ENCODE assay signal across 14 cellular contexts in the genomic region with DNA sequence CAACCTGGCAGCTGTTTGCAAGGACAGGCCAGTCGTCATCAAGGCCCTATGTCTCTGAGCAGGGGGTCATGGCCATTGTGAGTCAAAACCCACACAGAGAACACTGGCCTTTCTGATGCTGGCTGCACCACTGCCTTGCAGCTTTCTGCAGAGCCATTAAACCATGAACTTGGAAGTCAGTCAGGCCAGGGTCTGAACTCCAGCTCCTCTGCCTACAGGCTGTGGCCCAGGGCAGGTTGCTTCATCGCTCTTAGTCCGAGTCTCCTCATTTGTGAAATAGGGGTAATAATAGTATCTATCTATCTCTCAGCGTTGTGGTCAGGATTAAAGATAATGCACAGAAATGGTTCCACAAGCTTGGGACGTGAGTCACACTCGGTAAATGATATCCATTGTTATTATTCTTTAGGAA. TPM values are rescaled to one million over a fixed set of nuclear protein-coding genes. Genes with fewer than 3 reads are reported as not detected.
DNase-seq lines count a peak whose midpoint lies in the region; FAIRE-seq and TF ChIP-seq lines count a peak whose summit lies in the region.
"Had no signal": no experiment of that assay in that cellular context is flagged by ENCODE, and none has a peak within 500 bp of the region (broad histone marks: within the 10 kb centered on the region; RNA-seq: fewer than 3 reads in every experiment).

No MANE protein-coding gene starts in this region.

- H3K4me2 ChIP-seq in MM.1S (ENCODE audit: low read depth, low read length) = no peak overlapping the region

- CTCF ChIA-PET in MCF 10A (lab: Yijun Ruan, JAX) = no interaction called here

- no TSS peak for BruUV-seq in MCF 10A (replicated peaks; lab: Mats Ljungman, UMichigan)

- H3K4me1 Mint-ChIP-seq in MCF 10A (ENCODE audit: insufficient read depth, unreplicated experiment) = peaks cover 26% of the 10 kb centered on the region

- H4K20me1 ChIP-seq in MM.1S (ENCODE audit: insufficient read depth, low read length) = no peaks in the 10 kb centered on the region

- H3K27ac Mint-ChIP-seq in MCF 10A (ENCODE audit: low read depth, unreplicated experiment) = no peak overlapping the region
- H3K27ac Mint-ChIP-seq: naive B cell had no signal

- peaks cover 12% of the 10 kb centered on the region for H3K27me3 Mint-ChIP-seq in MCF 10A (ENCODE audit: insufficient read depth, unreplicated experiment)

- H3K27ac ChIP-seq in breast epithelium = peak overlapping the region in 1 of 2 donors; percentile 75
- no peak overlapping the region for H3K27ac ChIP-seq in testis
- no peak overlapping the region for H3K27ac ChIP-seq in MM.1S (ENCODE audit: low read length)
- H3K27ac ChIP-seq: vagina, VCaP had no signal

- FAIRE-seq in frontal cortex (lab: Jason Lieb, UNC) = no peak

- H3K4me3 Mint-ChIP-seq in MCF 10A (ENCODE audit: unreplicated experiment) = no peak overlapping the region
- H3K4me3 Mint-ChIP-seq: naive B cell had no signal

- TF ChIP-seq POLR2A in breast epithelium (IDR thresholded peaks at IDR 0.05) = no peak
- no peak for TF ChIP-seq POLR2A in testis (IDR thresholded peaks at IDR 0.05)

- intact Hi-C loops in MCF 10A (cut with micrococcal nuclease) = no loop called here
- intact Hi-C loops in breast epithelium (cut with DNase I; ENCODE audit: low total_unique reads) = no loop called here
- intact Hi-C loops in testis (cut with DNase I; ENCODE audit: low total_unique reads) = no loop called here

- TF ChIP-seq CTCF in MCF 10A (IDR thresholded peaks at IDR 0.05; ENCODE audit: unreplicated experiment) = no peak
- no peak for TF ChIP-seq CTCF in breast epithelium (IDR thresholded peaks at IDR 0.05)
- no peak for TF ChIP-seq CTCF in testis (IDR thresholded peaks at IDR 0.05)
- no peak for TF ChIP-seq CTCF in MM.1S (IDR thresholded peaks at IDR 0.05; ENCODE audit: low read length)

- H3K9me2 ChIP-seq in MM.1S (replicated peaks; ENCODE audit: insufficient read depth, low read length) = no peaks in the 10 kb centered on the region

- POLR2A ChIA-PET in MCF 10A (lab: Yijun Ruan, JAX) = interaction anchor here (0.8 to 1.7 kb wide), 2 partner anchors 12 to 71 kb away, joined by 3 to 8 read pairs; no protein-coding TSS in a partner anchor

- no peaks in the 10 kb centered on the region for H3K36me3 Mint-ChIP-seq in MCF 10A (ENCODE audit: insufficient read depth, unreplicated experiment)

- no peaks in the 10 kb centered on the region for H3K9me3 Mint-ChIP-seq in MCF 10A (ENCODE audit: unreplicated experiment)

- H3K4me3 ChIP-seq in breast epithelium (no peak overlapping the region), testis (no peak overlapping the region), MM.1S (ENCODE audit: low read length) (no peak overlapping the region)
- H3K4me3 ChIP-seq: vagina had no signal

- H3K36me3 ChIP-seq in breast epithelium (no peaks in the 10 kb centered on the region), testis (ENCODE audit: low read depth, missing control alignments) (no peaks in the 10 kb centered on the region), MM.1S (replicated peaks; ENCODE audit: insufficient read depth, low read length) (no peaks in the 10 kb centered on the region)
- H3K36me3 ChIP-seq: vagina had no signal

- H3F3A ChIP-seq in MM.1S (ENCODE audit: insufficient read depth, low read length) = peaks cover 14% of the 10 kb centered on the region

- H3K4me1 ChIP-seq in breast epithelium (peaks cover 0 to 8% of the 10 kb centered on the region in 2 donors), testis (peaks cover 9% of the 10 kb centered on the region), MM.1S (ENCODE audit: low read length) (peaks cover 41% of the 10 kb centered on the region)
- H3K4me1 ChIP-seq: vagina had no signal

- 56 to 61% methylated on average over 6 of the region's 6 CpGs for WGBS in testis, 2 donors

- no peaks in the 10 kb centered on the region for H3K27me3 ChIP-seq in breast epithelium
- H3K27me3 ChIP-seq in testis = no peaks in the 10 kb centered on the region
- H3K27me3 ChIP-seq in MM.1S (replicated peaks; ENCODE audit: insufficient read depth, low read length) = no peaks in the 10 kb centered on the region
- H3K27me3 ChIP-seq: vagina had no signal

- peak; percentile 71 for DNase-seq in MCF 10A (ENCODE audit: unreplicated experiment)
- no peak for DNase-seq in breast epithelium (ENCODE audit: low spot score in 2 of 2)
- peak; percentile 96 for DNase-seq in SW480 (ENCODE audit: low spot score)
- DNase-seq in foreskin melanocyte = peak; percentile 95
- DNase-seq in testis = peak; percentile 15
- DNase-seq in MM.1S = no peak
- DNase-seq in frontal cortex (ENCODE audit: low spot score in 2 of 2) = no peak
- DNase-seq in GM19238 (ENCODE audit: insufficient read length, low spot score) = no peak
- DNase-seq: activated gamma-delta T cell; naive B cell; NCI-H446 treated with DMSO at 0.1 percent for 48 hours; stimulated activated CD4-positive, alpha-beta T cell treated with anti-CD3 and anti-CD28 coated beads, Interleukin-4, amount 100 ng/mL, for 24 hours had no signal

- H3K9me3 ChIP-seq in breast epithelium = no peaks in the 10 kb centered on the region
- H3K9me3 ChIP-seq in testis = no peaks in the 10 kb centered on the region
- H3K9me3 ChIP-seq in MM.1S (replicated peaks; ENCODE audit: insufficient read depth, low read length) = no peaks in the 10 kb centered on the region
- H3K9me3 ChIP-seq: vagina had no signal

- H2AFZ ChIP-seq in MM.1S (ENCODE audit: low read length) = no peak overlapping the region

- no peak overlapping the region for H3K9ac ChIP-seq in MM.1S (ENCODE audit: low read length)

- H3K79me2 ChIP-seq in MM.1S (ENCODE audit: low read length) = no peaks in the 10 kb centered on the region

RNA-seq across cellular contexts. Expression of a gene that starts 35.8 kb away (rescaled TPM):
- total RNA-seq in MCF 10A (2022) (0.61 and 1.2 TPM in 2 replicates), breast epithelium (10 to 100 TPM in 1 of 3 donors, 1 to 10 TPM in 2; 3.5 to 13.5 (median 9.2) TPM), testis (1 to 10 TPM; 4.8 to 7.2 TPM), frontal cortex (12.6 TPM)
- polyA plus RNA-seq in testis (ENCODE audit: insufficient read depth, low read depth, low replicate concordance) = 7.3 TPM

Comparison
In these comparisons a context has a peak if more than half of its experiments do, and no peak if none do; other contexts are left out.
1. DNase-seq: peak in MCF 10A (single experiment), SW480 (single experiment), foreskin melanocyte (single experiment) and testis (single experiment); none in breast epithelium (0 of 2), MM.1S (single experiment), frontal cortex (0 of 2) and GM19238 (single experiment).